ENCODE assay signal across 14 cellular contexts in the genomic region with DNA sequence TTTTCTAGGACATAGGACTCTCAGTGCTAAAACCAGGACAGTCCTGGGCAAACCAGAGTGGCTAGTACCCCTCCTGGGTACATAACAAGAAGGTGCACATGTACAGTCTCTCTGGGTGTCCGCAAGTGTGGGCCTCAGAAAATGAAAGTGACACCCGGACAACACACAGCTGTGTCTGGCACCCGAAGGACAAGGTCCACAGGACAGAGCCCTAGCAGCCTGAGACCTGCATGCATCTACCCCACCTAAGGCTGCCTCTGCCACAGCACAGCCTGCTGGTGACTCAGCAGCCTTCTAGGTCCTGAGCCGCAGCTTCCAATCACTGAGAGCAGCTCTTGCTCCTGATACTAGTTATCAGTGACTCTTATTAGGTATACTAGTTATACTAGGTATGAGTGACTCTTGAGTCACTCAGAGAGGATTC.
DNase-seq lines count a peak whose midpoint lies in the region; ATAC-seq and TF ChIP-seq lines count a peak whose summit lies in the region.
"Had no signal": no experiment of that assay in that cellular context is flagged by ENCODE, and none has a peak within 500 bp of the region (broad histone marks: within the 10 kb centered on the region; RNA-seq: fewer than 3 reads in every experiment).

No MANE protein-coding gene starts in this region.

- H3K9me3 ChIP-seq in PC-9 (ENCODE audit: insufficient read depth, low read depth) (no peaks in the 10 kb centered on the region), testis (no peaks in the 10 kb centered on the region)
- H3K9me3 ChIP-seq: breast epithelium, gastrocnemius medialis, MG63 had no signal

- no peak overlapping the region for H3K4me3 Mint-ChIP-seq in stimulated activated effector memory CD8-positive, alpha-beta T cell treated with anti-CD3 and anti-CD28 coated beads, Interleukin-12 subunit alpha, Interleukin-12 subunit beta, amount 100 ng/mL, for 72 hours

- H4K20me1 ChIP-seq in PC-9 (ENCODE audit: insufficient read depth): no peaks in the 10 kb centered on the region

- H3K27ac Mint-ChIP-seq in stimulated activated effector memory CD8-positive, alpha-beta T cell treated with anti-CD3 and anti-CD28 coated beads, Interleukin-12 subunit alpha, Interleukin-12 subunit beta, amount 100 ng/mL, for 72 hours: no peak overlapping the region

- no TSS peak for BruUV-seq in PC-9 (replicated peaks; lab: Mats Ljungman, UMichigan)

- H3K27ac ChIP-seq in PC-9: no peak overlapping the region
- no peak overlapping the region for H3K27ac ChIP-seq in testis
- H3K27ac ChIP-seq: breast epithelium, gastrocnemius medialis had no signal

- H3K36me3 Mint-ChIP-seq in stimulated activated effector memory CD8-positive, alpha-beta T cell treated with anti-CD3 and anti-CD28 coated beads, Interleukin-12 subunit alpha, Interleukin-12 subunit beta, amount 100 ng/mL, for 72 hours: no peaks in the 10 kb centered on the region

- 86 to 89% methylated on average over 4 of the region's 4 CpGs for WGBS in testis, 2 donors

- TF ChIP-seq CTCF in PC-9 (conservative IDR thresholded peaks at IDR 0.05) (no peak), choroid plexus epithelial cell (conservative IDR thresholded peaks at IDR 0.05; ENCODE audit: low read depth, low read length) (peak; percentile 68), testis (IDR thresholded peaks at IDR 0.05) (no peak)

- H3K27me3 ChIP-seq in PC-9 (ENCODE audit: insufficient read depth, low read depth) (no peaks in the 10 kb centered on the region), testis (no peaks in the 10 kb centered on the region)
- H3K27me3 ChIP-seq: breast epithelium, gastrocnemius medialis, MG63 had no signal

- DNase-seq in ELR (ENCODE audit: low read depth) (peak; percentile 58), PC-9 (no peak), choroid plexus epithelial cell (ENCODE audit: low read depth) (peak; percentile 59), mucosa of gallbladder (ENCODE audit: low spot score) (peak; percentile 70), DMS 273 (lab: John Stamatoyannopoulos, UW; ENCODE audit: unreplicated experiment) (no peak), NOMO-1 (lab: John Stamatoyannopoulos, UW; ENCODE audit: unreplicated experiment in 2 of 2) (no peak), testis (no peak)
- DNase-seq in stimulated activated effector memory CD8-positive, alpha-beta T cell treated with anti-CD3 and anti-CD28 coated beads, Interleukin-12 subunit alpha, Interleukin-12 subunit beta, amount 100 ng/mL, for 72 hours (ENCODE audit: low spot score in 2 of 2): no peak
- DNase-seq: gastrocnemius medialis, MG63, NCI-H774, retina, T-helper 2 cell had no signal

- no peaks in the 10 kb centered on the region for H3K79me2 ChIP-seq in PC-9 (ENCODE audit: low read depth)

- H3K36me3 ChIP-seq in PC-9 (ENCODE audit: low read depth): no peaks in the 10 kb centered on the region
- no peaks in the 10 kb centered on the region for H3K36me3 ChIP-seq in testis (ENCODE audit: low read depth, missing control alignments)
- H3K36me3 ChIP-seq: breast epithelium, gastrocnemius medialis, MG63 had no signal

- no peak overlapping the region for H3K4me3 ChIP-seq in PC-9
- no peak overlapping the region for H3K4me3 ChIP-seq in choroid plexus epithelial cell (ENCODE audit: low read depth, low read length)
- no peak overlapping the region for H3K4me3 ChIP-seq in testis
- H3K4me3 ChIP-seq: breast epithelium, gastrocnemius medialis, MG63 had no signal

- TF ChIP-seq POLR2A in testis (IDR thresholded peaks at IDR 0.05): no peak

- no peaks in the 10 kb centered on the region for H3K4me1 Mint-ChIP-seq in stimulated activated effector memory CD8-positive, alpha-beta T cell treated with anti-CD3 and anti-CD28 coated beads, Interleukin-12 subunit alpha, Interleukin-12 subunit beta, amount 100 ng/mL, for 72 hours

- 0 out of 2 replicates have a peak overlapping the region, but pooled peaks have one; percentile 13 for H2AFZ ChIP-seq in PC-9

- peak overlapping the region; percentile 39 for H3K4me2 ChIP-seq in PC-9

- no peak for ATAC-seq in stimulated activated effector memory CD8-positive, alpha-beta T cell treated with anti-CD3 and anti-CD28 coated beads, Interleukin-12 subunit alpha, Interleukin-12 subunit beta, amount 100 ng/mL, for 72 hours
- ATAC-seq: gastrocnemius medialis had no signal

- POLR2A ChIA-PET in PC-9 (lab: Charles Lee; ENCODE audit: unreplicated experiment): no interaction called here

- H3K9me2 ChIP-seq in PC-9 (ENCODE audit: insufficient read depth): no peaks in the 10 kb centered on the region

- CTCF ChIA-PET in PC-9 (lab: Charles Lee): no interaction called here

- intact Hi-C loops in PC-9 (cut with micrococcal nuclease; ENCODE audit: unreplicated experiment): no loop called here
- intact Hi-C loops in testis (cut with DNase I; ENCODE audit: low total_unique reads): no loop called here

- H3K9me3 Mint-ChIP-seq in stimulated activated effector memory CD8-positive, alpha-beta T cell treated with anti-CD3 and anti-CD28 coated beads, Interleukin-12 subunit alpha, Interleukin-12 subunit beta, amount 100 ng/mL, for 72 hours: peaks cover 3% of the 10 kb centered on the region

- H3K4me1 ChIP-seq in PC-9 (replicated peaks; ENCODE audit: insufficient read depth) (0 out of 2 replicates have a peak, but pooled peaks cover 3% of the 10 kb centered on the region), testis (no peaks in the 10 kb centered on the region)
- H3K4me1 ChIP-seq: breast epithelium, gastrocnemius medialis had no signal

- H3F3A ChIP-seq in PC-9 (ENCODE audit: insufficient read depth, low read depth): no peaks in the 10 kb centered on the region

Comparison
In these comparisons a context has a peak if more than half of its experiments do, and no peak if none do; other contexts are left out.
1. DNase-seq: peak in ELR (single experiment), choroid plexus epithelial cell (single experiment) and mucosa of gallbladder (single experiment); none in PC-9 (0 of 2), stimulated activated effector memory CD8-positive, alpha-beta T cell treated with anti-CD3 and anti-CD28 coated beads, Interleukin-12 subunit alpha, Interleukin-12 subunit beta, amount 100 ng/mL, for 72 hours (0 of 2), DMS 273 (single experiment), NOMO-1 (0 of 2) and testis (single experiment).